1 cellular context compared by ENCODE assay signal in genomic region chr11:116840746-116841296, GRCh38.
A peak's percentile ranks its signal among the peaks of the same experiment; 100 is the strongest.
TF ChIP-seq lines count a peak whose summit lies in the region.

No MANE protein-coding gene starts in this region.

TF ChIP-seq in HepG2, 621 proteins besides CTCF, POLR2A, EP300 and RAD21 (continued from another document):
- TF ChIP-seq SNAPC4 (CRISPR knock-in tag; IDR thresholded peaks at IDR 0.05) (0 out of 2 replicates have a peak, but pooled peaks have one; percentile 46), PHF8 (CRISPR knock-in tag; IDR thresholded peaks at IDR 0.05) (0 out of 2 replicates have a peak, but pooled peaks have one; percentile 28), MED1 (CRISPR knock-in tag; IDR thresholded peaks at IDR 0.05) (peak; percentile 58), ZNF850 (CRISPR knock-in tag; conservative IDR thresholded peaks at IDR 0.05) (peak; percentile 72; the same call in 1 of the 2 replicates), CBX5 (CRISPR knock-in tag; IDR thresholded peaks at IDR 0.05; ENCODE audit: borderline replicate concordance) (peak; percentile 51; the same call in 1 of the 2 replicates), BCL3 (CRISPR knock-in tag; IDR thresholded peaks at IDR 0.05) (no peak), HBP1 (CRISPR knock-in tag; IDR thresholded peaks at IDR 0.05; ENCODE audit: low read depth) (0 out of 2 replicates have a peak, but pooled peaks have one; percentile 44), AHR (CRISPR knock-in tag; IDR thresholded peaks at IDR 0.05) (0 out of 2 replicates have a peak, but pooled peaks have one; percentile 25), ZNF329 (CRISPR knock-in tag; IDR thresholded peaks at IDR 0.05; ENCODE audit: low read depth) (no peak), PREB (CRISPR knock-in tag; IDR thresholded peaks at IDR 0.05) (no peak), CCDC6 (CRISPR knock-in tag; IDR thresholded peaks at IDR 0.05) (0 out of 2 replicates have a peak, but pooled peaks have one; percentile 36), DDIT3 (CRISPR knock-in tag; IDR thresholded peaks at IDR 0.05) (no peak), SOX5 (CRISPR knock-in tag; IDR thresholded peaks at IDR 0.05; ENCODE audit: borderline replicate concordance) (no peak), ZNF501 (CRISPR knock-in tag; IDR thresholded peaks at IDR 0.05) (peak; percentile 61; the same call in 1 of the 2 replicates), NCOA2 (CRISPR knock-in tag; IDR thresholded peaks at IDR 0.05) (peak; percentile 67), SAP130 (CRISPR knock-in tag; IDR thresholded peaks at IDR 0.05; ENCODE audit: low read depth) (peak; percentile 55), JUNB (CRISPR knock-in tag; IDR thresholded peaks at IDR 0.05; ENCODE audit: borderline replicate concordance) (no peak), MLXIP (CRISPR knock-in tag; IDR thresholded peaks at IDR 0.05; ENCODE audit: borderline replicate concordance) (peak; percentile 41; the same call in 1 of the 2 replicates), TARDBP (CRISPR knock-in tag; IDR thresholded peaks at IDR 0.05) (peak; percentile 28; the same call in 1 of the 2 replicates), UBTF (CRISPR knock-in tag; IDR thresholded peaks at IDR 0.05) (peak; percentile 44), HIVEP1 (CRISPR knock-in tag; IDR thresholded peaks at IDR 0.05) (0 out of 2 replicates have a peak, but pooled peaks have one; percentile 43), HNF1A (IDR thresholded peaks at IDR 0.05; ENCODE audit: low read depth) (no peak), HNF1A (CRISPR knock-in tag; IDR thresholded peaks at IDR 0.05; ENCODE audit: borderline replicate concordance) (peak; percentile 38; the same call in 1 of the 2 replicates)
